ENCODE assay signal across 1 cellular context in the genomic region with DNA sequence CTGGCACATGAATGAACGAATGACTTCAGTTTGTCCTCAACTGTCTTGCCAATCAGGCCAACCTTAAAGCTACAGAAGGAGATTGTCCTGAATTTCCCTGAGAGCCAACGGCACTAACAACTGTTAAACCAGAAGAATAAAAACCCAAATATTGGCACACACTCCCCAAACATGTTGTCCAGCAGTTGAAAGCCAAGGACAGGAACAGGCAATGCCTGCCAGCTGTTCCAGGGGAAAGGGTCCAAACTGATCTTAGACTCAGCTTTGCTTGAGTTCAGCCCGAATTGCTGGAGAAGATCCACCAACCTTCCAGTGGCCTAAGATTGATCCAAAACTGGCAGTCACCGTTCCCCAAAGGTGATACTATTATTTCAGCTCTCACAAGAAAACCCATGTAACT.
TF ChIP-seq lines count a peak whose summit lies in the region.

No MANE protein-coding gene starts in this region.

TF ChIP-seq in WTC11, 78 proteins besides CTCF, POLR2A, EP300 and RAD21 (continued from another document):
- TF ChIP-seq, protein P1, sequence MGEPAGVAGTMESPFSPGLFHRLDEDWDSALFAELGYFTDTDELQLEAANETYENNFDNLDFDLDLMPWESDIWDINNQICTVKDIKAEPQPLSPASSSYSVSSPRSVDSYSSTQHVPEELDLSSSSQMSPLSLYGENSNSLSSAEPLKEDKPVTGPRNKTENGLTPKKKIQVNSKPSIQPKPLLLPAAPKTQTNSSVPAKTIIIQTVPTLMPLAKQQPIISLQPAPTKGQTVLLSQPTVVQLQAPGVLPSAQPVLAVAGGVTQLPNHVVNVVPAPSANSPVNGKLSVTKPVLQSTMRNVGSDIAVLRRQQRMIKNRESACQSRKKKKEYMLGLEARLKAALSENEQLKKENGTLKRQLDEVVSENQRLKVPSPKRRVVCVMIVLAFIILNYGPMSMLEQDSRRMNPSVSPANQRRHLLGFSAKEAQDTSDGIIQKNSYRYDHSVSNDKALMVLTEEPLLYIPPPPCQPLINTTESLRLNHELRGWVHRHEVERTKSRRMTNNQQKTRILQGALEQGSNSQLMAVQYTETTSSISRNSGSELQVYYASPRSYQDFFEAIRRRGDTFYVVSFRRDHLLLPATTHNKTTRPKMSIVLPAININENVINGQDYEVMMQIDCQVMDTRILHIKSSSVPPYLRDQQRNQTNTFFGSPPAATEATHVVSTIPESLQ (CRISPR knock-in tag; IDR thresholded peaks at IDR 0.05) = no peak
- TF ChIP-seq JAZF1 (CRISPR knock-in tag; IDR thresholded peaks at IDR 0.05) (no peak), RORB (CRISPR knock-in tag; IDR thresholded peaks at IDR 0.05) (no peak), EMX1 (CRISPR knock-in tag; IDR thresholded peaks at IDR 0.05) (no peak)
- TF ChIP-seq, protein P2, sequence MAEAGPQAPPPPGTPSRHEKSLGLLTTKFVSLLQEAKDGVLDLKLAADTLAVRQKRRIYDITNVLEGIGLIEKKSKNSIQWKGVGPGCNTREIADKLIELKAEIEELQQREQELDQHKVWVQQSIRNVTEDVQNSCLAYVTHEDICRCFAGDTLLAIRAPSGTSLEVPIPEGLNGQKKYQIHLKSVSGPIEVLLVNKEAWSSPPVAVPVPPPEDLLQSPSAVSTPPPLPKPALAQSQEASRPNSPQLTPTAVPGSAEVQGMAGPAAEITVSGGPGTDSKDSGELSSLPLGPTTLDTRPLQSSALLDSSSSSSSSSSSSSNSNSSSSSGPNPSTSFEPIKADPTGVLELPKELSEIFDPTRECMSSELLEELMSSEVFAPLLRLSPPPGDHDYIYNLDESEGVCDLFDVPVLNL (CRISPR knock-in tag; IDR thresholded peaks at IDR 0.05; ENCODE audit: borderline replicate concordance, low read depth) = no peak
- TF ChIP-seq, protein P3, sequence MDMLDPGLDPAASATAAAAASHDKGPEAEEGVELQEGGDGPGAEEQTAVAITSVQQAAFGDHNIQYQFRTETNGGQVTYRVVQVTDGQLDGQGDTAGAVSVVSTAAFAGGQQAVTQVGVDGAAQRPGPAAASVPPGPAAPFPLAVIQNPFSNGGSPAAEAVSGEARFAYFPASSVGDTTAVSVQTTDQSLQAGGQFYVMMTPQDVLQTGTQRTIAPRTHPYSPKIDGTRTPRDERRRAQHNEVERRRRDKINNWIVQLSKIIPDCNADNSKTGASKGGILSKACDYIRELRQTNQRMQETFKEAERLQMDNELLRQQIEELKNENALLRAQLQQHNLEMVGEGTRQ (CRISPR knock-in tag; IDR thresholded peaks at IDR 0.05) = no peak
